In genomic region chr13:41028051-41028450, GRCh38 we compare ENCODE assay signal across 1 cellular context.
TF ChIP-seq lines count a peak whose summit lies in the region.

No MANE protein-coding gene starts in this region.

TF ChIP-seq in endothelial cell of umbilical vein, 7 proteins besides CTCF, POLR2A, EP300 and RAD21 (continued from another document):
- TF ChIP-seq EZH2 (IDR thresholded peaks at IDR 0.05; ENCODE audit: borderline replicate concordance, low read depth, low read length, severe bottlenecking): no peak
- no peak for TF ChIP-seq MYC (IDR thresholded peaks at IDR 0.05; ENCODE audit: low read depth, low read length)
TF ChIP-seq in endothelial cell of umbilical vein: peak in this region for 0.
